In the genomic region with DNA sequence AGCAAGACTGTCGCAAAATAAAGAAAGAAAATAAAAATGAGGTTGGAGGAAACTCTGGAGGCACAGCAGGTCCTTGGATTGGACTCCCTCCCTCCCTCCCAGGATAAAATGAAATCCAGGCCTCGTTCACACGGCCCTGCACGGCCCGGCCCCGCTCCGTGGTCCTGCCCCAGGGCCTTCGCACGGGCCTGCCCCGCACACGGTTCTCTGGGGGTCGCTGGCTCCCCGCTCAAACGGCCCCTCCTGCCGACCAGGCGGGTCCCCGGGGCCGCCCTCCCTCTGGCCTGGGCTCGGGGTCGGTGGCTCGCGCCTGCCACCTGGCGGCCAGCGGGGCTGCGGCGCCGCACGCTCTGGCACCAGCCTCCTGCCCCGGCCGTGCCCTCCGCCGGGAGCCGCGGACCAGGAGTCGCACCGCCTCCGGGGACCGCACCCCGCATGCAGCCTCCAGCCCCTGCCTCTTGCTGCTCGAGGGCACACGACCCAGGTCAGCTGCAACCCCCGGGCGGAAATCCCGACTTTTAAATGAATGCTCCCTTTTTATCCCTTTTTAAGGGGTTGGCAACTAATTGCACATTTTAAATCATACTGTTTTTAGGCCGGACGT, we compare ENCODE assay signal across 8 cellular contexts. TPM values are rescaled to one million over a fixed set of nuclear protein-coding genes. Genes with fewer than 3 reads are reported as not detected.
DNase-seq lines count a peak whose midpoint lies in the region; TF ChIP-seq lines count a peak whose summit lies in the region.

No MANE protein-coding gene starts in this region.

- POLR2A ChIA-PET in activated CD4-positive, alpha-beta memory T cell treated with anti-CD3 and anti-CD28 coated beads for 36 hours (lab: Charles Lee): no interaction called here

- peaks cover 20% of the 10 kb centered on the region for H3K4me1 Mint-ChIP-seq in activated CD4-positive, alpha-beta memory T cell treated with anti-CD3 and anti-CD28 coated beads for 36 hours (ENCODE audit: low read depth)
- H3K4me1 Mint-ChIP-seq in mesothelial cell of epicardium: peaks cover 12% of the 10 kb centered on the region

- no peaks in the 10 kb centered on the region for H3K27me3 Mint-ChIP-seq in activated CD4-positive, alpha-beta memory T cell treated with anti-CD3 and anti-CD28 coated beads for 36 hours
- H3K27me3 Mint-ChIP-seq in mesothelial cell of epicardium (ENCODE audit: low read depth): no peaks in the 10 kb centered on the region

- no peak overlapping the region for H3K4me3 ChIP-seq in HFF-Myc (replicated peaks; ENCODE audit: low read depth, low read length)

- no peaks in the 10 kb centered on the region for H3K9me3 Mint-ChIP-seq in activated CD4-positive, alpha-beta memory T cell treated with anti-CD3 and anti-CD28 coated beads for 36 hours
- no peaks in the 10 kb centered on the region for H3K9me3 Mint-ChIP-seq in mesothelial cell of epicardium

- intact Hi-C loops in activated CD4-positive, alpha-beta memory T cell treated with anti-CD3 and anti-CD28 coated beads for 36 hours (cut with micrococcal nuclease): loop anchor here (5.0 kb wide), 1 partner anchor 120 kb away; no protein-coding TSS in a partner anchor

- TF ChIP-seq CTCF in HFF-Myc (IDR thresholded peaks at IDR 0.05; ENCODE audit: low read depth, low read length, missing control alignments) (peak; percentile 59), mesothelial cell of epicardium (IDR thresholded peaks at IDR 0.05; ENCODE audit: unreplicated experiment) (peak; percentile 94)

- H3K27ac Mint-ChIP-seq in activated CD4-positive, alpha-beta memory T cell treated with anti-CD3 and anti-CD28 coated beads for 36 hours: no peak overlapping the region
- H3K27ac Mint-ChIP-seq in mesothelial cell of epicardium: no peak overlapping the region

- DNase-seq in Daoy (ENCODE audit: low read depth) (peak; percentile 84), HFF-Myc (ENCODE audit: extremely low read depth, low read depth) (no peak), NCI-H2171 treated with DMSO at 0.1 percent for 48 hours (lab: John Stamatoyannopoulos, UW) (peak; percentile 58), mesothelial cell of epicardium (ENCODE audit: low spot score in 2 of 2, unreplicated experiment in 2 of 2) (peak; percentile 73 to 90), DMS153 (lab: John Stamatoyannopoulos, UW) (no peak)
- DNase-seq in activated CD4-positive, alpha-beta memory T cell treated with anti-CD3 and anti-CD28 coated beads for 36 hours: peak; percentile 83
- DNase-seq in effector CD8-positive, alpha-beta T cell (lab: John Stamatoyannopoulos, UW): peak; percentile 61
- peak; percentile 70 for DNase-seq in stimulated activated CD8-positive, alpha-beta memory T cell treated with anti-CD3 and anti-CD28 coated beads, Interleukin-15, amount 100 ng/mL, for 24 hours (ENCODE audit: low read depth)

- H3K4me3 Mint-ChIP-seq in activated CD4-positive, alpha-beta memory T cell treated with anti-CD3 and anti-CD28 coated beads for 36 hours: no peak overlapping the region
- H3K4me3 Mint-ChIP-seq in mesothelial cell of epicardium: peak overlapping the region; percentile 47

- CTCF ChIA-PET in activated CD4-positive, alpha-beta memory T cell treated with anti-CD3 and anti-CD28 coated beads for 36 hours (lab: Charles Lee): interaction anchor here (1.2 to 6.9 kb wide), 12 partner anchors 12 to 212 kb away, joined by 3 to 189 read pairs (median 6); partner anchors contain the start of genes MED16 and RNU6-9

- H3K36me3 Mint-ChIP-seq in activated CD4-positive, alpha-beta memory T cell treated with anti-CD3 and anti-CD28 coated beads for 36 hours: peaks cover 4% of the 10 kb centered on the region
- H3K36me3 Mint-ChIP-seq in mesothelial cell of epicardium: peaks cover 4% of the 10 kb centered on the region

RNA-seq across cellular contexts. Expression of gene WDR18, which starts 1.5 kb away (rescaled TPM):
- 73.1 and 92.5 TPM in 2 replicates for total RNA-seq in Daoy (2014; rRNA removed; shearing (Covaris generic))
- 10 to 100 TPM; 73.3 to 75.8 TPM for total RNA-seq in activated CD4-positive, alpha-beta memory T cell treated with anti-CD3 and anti-CD28 coated beads for 36 hours
- 59.3 to 65.2 TPM (median 59.4 TPM) in 3 replicates for total RNA-seq in mesothelial cell of epicardium

RNA-seq across cellular contexts. Expression of gene GRIN3B, which starts 17.6 kb away (rescaled TPM):
- not detected in 2 replicates for total RNA-seq in Daoy (2014; rRNA removed; shearing (Covaris generic))
- not detected for total RNA-seq in activated CD4-positive, alpha-beta memory T cell treated with anti-CD3 and anti-CD28 coated beads for 36 hours
- 0.29 to 0.36 TPM (median 0.34 TPM) in 3 replicates for total RNA-seq in mesothelial cell of epicardium

RNA-seq across cellular contexts. Expression of gene TMEM259, which starts 38.3 kb away (rescaled TPM):
- 79.1 and 81.7 TPM in 2 replicates for total RNA-seq in Daoy (2014; rRNA removed; shearing (Covaris generic))
- 100 to 1,000 TPM; 107 to 109 TPM for total RNA-seq in activated CD4-positive, alpha-beta memory T cell treated with anti-CD3 and anti-CD28 coated beads for 36 hours
- total RNA-seq in mesothelial cell of epicardium: 232 to 245 TPM (median 242 TPM) in 3 replicates

RNA-seq across cellular contexts. Expression of gene RNU6-2, which starts 38.7 kb away (rescaled TPM):
- not detected in 2 replicates for total RNA-seq in Daoy (2014; rRNA removed; shearing (Covaris generic))
- total RNA-seq in activated CD4-positive, alpha-beta memory T cell treated with anti-CD3 and anti-CD28 coated beads for 36 hours: not detected
- total RNA-seq in mesothelial cell of epicardium: not detected in 3 replicates

RNA-seq across cellular contexts. Expression of gene CNN2, which starts 43.7 kb away (rescaled TPM):
- 162 and 166 TPM in 2 replicates for total RNA-seq in Daoy (2014; rRNA removed; shearing (Covaris generic))
- 100 to 1,000 TPM; 123 to 130 TPM for total RNA-seq in activated CD4-positive, alpha-beta memory T cell treated with anti-CD3 and anti-CD28 coated beads for 36 hours
- 492 to 501 TPM (median 493 TPM) in 3 replicates for total RNA-seq in mesothelial cell of epicardium

Comparison
In these comparisons a context has a peak if more than half of its experiments do, and no peak if none do; other contexts are left out.
1. DNase-seq: peak in Daoy (single experiment), NCI-H2171 treated with DMSO at 0.1 percent for 48 hours (single experiment), activated CD4-positive, alpha-beta memory T cell treated with anti-CD3 and anti-CD28 coated beads for 36 hours (single experiment), effector CD8-positive, alpha-beta T cell (single experiment), mesothelial cell of epicardium (2 of 2) and stimulated activated CD8-positive, alpha-beta memory T cell treated with anti-CD3 and anti-CD28 coated beads, Interleukin-15, amount 100 ng/mL, for 24 hours (single experiment); none in HFF-Myc (single experiment) and DMS153 (single experiment).